ENCODE assay signal across 1 cellular context in the genomic region with DNA sequence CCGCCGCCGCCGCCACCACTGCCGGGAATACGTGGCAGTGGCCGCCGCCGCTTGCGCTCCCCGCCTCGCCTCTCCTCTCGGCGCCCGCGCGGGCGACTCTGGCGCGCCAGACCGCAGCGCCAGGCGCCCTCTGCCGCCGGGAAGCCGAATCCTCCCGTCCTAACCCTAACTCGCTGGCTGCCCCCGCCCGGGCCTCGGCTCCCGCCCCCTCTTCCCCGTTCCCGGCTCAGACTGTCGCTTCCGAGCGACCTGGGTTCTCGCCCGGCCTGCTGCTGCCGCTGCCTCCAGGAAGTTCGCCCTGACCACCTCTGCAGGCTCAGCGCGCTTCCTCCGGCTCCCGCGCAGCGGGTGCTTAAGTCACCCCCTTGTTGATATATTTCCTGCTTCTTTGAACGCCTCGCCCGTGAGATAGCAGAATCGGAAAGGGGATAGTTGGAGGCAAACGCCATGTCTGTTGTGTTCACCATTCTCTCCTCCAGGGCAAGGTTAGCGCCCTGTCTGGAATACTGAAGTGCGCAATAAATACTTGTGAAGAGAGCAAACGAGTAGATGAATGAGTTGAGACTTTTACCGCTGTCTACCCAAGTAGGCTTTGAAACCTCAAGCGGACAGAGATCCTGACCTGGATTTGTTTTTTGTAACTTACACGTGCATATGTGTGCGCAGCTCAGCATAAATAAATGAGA.
TF ChIP-seq lines count a peak whose summit lies in the region.

A gene with protein sequence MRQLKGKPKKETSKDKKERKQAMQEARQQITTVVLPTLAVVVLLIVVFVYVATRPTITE (minus strand): TSS at position 100 of the 686 bp plus-strand sequence. CDS start 64,202 bp downstream, outside the sequence.

TF ChIP-seq in HepG2, 621 proteins besides CTCF, POLR2A, EP300 and RAD21 (continues in another document):
- TF ChIP-seq, protein P1, sequence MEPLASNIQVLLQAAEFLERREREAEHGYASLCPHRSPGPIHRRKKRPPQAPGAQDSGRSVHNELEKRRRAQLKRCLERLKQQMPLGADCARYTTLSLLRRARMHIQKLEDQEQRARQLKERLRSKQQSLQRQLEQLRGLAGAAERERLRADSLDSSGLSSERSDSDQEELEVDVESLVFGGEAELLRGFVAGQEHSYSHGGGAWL (CRISPR knock-in tag; IDR thresholded peaks at IDR 0.05) = 0 out of 2 replicates have a peak, but pooled peaks have one; percentile 12
- peak; percentile 60; the same call in 1 of the 2 replicates for TF ChIP-seq CBX5 (CRISPR knock-in tag; IDR thresholded peaks at IDR 0.05; ENCODE audit: borderline replicate concordance)
- TF ChIP-seq, protein P2, sequence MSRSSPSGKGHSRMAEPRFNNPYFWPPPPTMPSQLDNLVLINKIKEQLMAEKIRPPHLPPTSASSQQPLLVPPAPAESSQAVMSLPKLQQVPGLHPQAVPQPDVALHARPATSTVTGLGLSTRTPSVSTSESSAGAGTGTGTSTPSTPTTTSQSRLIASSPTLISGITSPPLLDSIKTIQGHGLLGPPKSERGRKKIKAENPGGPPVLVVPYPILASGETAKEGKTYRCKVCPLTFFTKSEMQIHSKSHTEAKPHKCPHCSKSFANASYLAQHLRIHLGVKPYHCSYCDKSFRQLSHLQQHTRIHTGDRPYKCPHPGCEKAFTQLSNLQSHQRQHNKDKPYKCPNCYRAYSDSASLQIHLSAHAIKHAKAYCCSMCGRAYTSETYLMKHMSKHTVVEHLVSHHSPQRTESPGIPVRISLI (CRISPR knock-in tag; IDR thresholded peaks at IDR 0.05; ENCODE audit: borderline replicate concordance) = peak; percentile 43; the same call in 1 of the 2 replicates
- TF ChIP-seq TCF7L2 (IDR thresholded peaks at IDR 0.05; ENCODE audit: low read depth, low read length) = no peak
- peak; percentile 84 for TF ChIP-seq ZNF501 (CRISPR knock-in tag; IDR thresholded peaks at IDR 0.05)
- peak; percentile 41; the same call in 1 of the 3 replicates for TF ChIP-seq MXI1 (IDR thresholded peaks at IDR 0.05; ENCODE audit: borderline replicate concordance, low read depth, low read length)
- 0 out of 2 replicates have a peak, but pooled peaks have one; percentile 33 for TF ChIP-seq TOE1 (CRISPR knock-in tag; IDR thresholded peaks at IDR 0.05)
- TF ChIP-seq IKZF4 (CRISPR knock-in tag; IDR thresholded peaks at IDR 0.05; ENCODE audit: borderline replicate concordance, low read depth, not compliant biosample characterization) = no peak
- TF ChIP-seq, protein P3, sequence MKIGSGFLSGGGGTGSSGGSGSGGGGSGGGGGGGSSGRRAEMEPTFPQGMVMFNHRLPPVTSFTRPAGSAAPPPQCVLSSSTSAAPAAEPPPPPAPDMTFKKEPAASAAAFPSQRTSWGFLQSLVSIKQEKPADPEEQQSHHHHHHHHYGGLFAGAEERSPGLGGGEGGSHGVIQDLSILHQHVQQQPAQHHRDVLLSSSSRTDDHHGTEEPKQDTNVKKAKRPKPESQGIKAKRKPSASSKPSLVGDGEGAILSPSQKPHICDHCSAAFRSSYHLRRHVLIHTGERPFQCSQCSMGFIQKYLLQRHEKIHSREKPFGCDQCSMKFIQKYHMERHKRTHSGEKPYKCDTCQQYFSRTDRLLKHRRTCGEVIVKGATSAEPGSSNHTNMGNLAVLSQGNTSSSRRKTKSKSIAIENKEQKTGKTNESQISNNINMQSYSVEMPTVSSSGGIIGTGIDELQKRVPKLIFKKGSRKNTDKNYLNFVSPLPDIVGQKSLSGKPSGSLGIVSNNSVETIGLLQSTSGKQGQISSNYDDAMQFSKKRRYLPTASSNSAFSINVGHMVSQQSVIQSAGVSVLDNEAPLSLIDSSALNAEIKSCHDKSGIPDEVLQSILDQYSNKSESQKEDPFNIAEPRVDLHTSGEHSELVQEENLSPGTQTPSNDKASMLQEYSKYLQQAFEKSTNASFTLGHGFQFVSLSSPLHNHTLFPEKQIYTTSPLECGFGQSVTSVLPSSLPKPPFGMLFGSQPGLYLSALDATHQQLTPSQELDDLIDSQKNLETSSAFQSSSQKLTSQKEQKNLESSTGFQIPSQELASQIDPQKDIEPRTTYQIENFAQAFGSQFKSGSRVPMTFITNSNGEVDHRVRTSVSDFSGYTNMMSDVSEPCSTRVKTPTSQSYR (CRISPR knock-in tag; IDR thresholded peaks at IDR 0.05; ENCODE audit: borderline replicate concordance) = peak; percentile 33; the same call in 1 of the 2 replicates
- no peak for TF ChIP-seq CAMTA2 (CRISPR knock-in tag; IDR thresholded peaks at IDR 0.05; ENCODE audit: borderline replicate concordance)
- peak; percentile 21; the same call in 1 of the 2 replicates for TF ChIP-seq FOXA3 (CRISPR knock-in tag; IDR thresholded peaks at IDR 0.05)
- 0 out of 2 replicates have a peak, but pooled peaks have one; percentile 56 for TF ChIP-seq ZNF670 (CRISPR knock-in tag; IDR thresholded peaks at IDR 0.05; ENCODE audit: borderline replicate concordance)
- TF ChIP-seq, protein P4, sequence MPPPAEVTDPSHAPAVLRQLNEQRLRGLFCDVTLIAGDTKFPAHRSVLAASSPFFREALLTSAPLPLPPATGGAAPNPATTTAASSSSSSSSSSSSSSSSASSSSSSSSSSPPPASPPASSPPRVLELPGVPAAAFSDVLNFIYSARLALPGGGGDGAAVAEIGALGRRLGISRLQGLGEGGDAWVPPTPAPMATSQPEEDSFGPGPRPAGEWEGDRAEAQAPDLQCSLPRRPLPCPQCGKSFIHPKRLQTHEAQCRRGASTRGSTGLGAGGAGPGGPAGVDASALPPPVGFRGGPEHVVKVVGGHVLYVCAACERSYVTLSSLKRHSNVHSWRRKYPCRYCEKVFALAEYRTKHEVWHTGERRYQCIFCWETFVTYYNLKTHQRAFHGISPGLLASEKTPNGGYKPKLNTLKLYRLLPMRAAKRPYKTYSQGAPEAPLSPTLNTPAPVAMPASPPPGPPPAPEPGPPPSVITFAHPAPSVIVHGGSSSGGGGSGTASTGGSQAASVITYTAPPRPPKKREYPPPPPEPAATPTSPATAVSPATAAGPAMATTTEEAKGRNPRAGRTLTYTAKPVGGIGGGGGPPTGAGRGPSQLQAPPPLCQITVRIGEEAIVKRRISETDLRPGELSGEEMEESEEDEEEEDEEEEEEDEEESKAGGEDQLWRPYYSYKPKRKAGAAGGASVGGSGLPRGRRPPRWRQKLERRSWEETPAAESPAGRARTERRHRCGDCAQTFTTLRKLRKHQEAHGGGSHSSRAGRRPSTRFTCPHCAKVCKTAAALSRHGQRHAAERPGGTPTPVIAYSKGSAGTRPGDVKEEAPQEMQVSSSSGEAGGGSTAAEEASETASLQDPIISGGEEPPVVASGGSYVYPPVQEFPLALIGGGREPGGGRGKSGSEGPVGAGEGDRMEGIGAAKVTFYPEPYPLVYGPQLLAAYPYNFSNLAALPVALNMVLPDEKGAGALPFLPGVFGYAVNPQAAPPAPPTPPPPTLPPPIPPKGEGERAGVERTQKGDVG (CRISPR knock-in tag; IDR thresholded peaks at IDR 0.05; ENCODE audit: borderline replicate concordance) = peak; percentile 28; the same call in 1 of the 2 replicates
- TF ChIP-seq ZNF564 (CRISPR knock-in tag; IDR thresholded peaks at IDR 0.05) = peak; percentile 57; the same call in 1 of the 2 replicates
- TF ChIP-seq SAFB2 (CRISPR knock-in tag; IDR thresholded peaks at IDR 0.05; ENCODE audit: borderline replicate concordance, low read depth) = no peak
- TF ChIP-seq PHF8 (CRISPR knock-in tag; IDR thresholded peaks at IDR 0.05) = peak; percentile 65
- peak; percentile 34; the same call in 1 of the 2 replicates for TF ChIP-seq NCOA2 (CRISPR knock-in tag; IDR thresholded peaks at IDR 0.05)
- peak in 1 of 2 experiments; percentile 62; a peak in 1 of 4 replicates for TF ChIP-seq KLF16 (CRISPR knock-in tag; IDR thresholded peaks at IDR 0.05)
- TF ChIP-seq PPARG (CRISPR knock-in tag; conservative IDR thresholded peaks at IDR 0.05) = 0 out of 2 replicates have a peak, but pooled peaks have one; percentile 47
- TF ChIP-seq ERF (CRISPR knock-in tag; IDR thresholded peaks at IDR 0.05) = peak; percentile 44; the same call in 1 of the 2 replicates
- TF ChIP-seq ZNF34 (CRISPR knock-in tag; IDR thresholded peaks at IDR 0.05; ENCODE audit: borderline replicate concordance) = 0 out of 2 replicates have a peak, but pooled peaks have one; percentile 63
- TF ChIP-seq ZNF747 (CRISPR knock-in tag; IDR thresholded peaks at IDR 0.05; ENCODE audit: borderline replicate concordance) = peak; percentile 32; the same call in 1 of the 2 replicates
- TF ChIP-seq CBX1 (IDR thresholded peaks at IDR 0.05; ENCODE audit: low read depth) = peak; percentile 82
- TF ChIP-seq HOXA5 (CRISPR knock-in tag; IDR thresholded peaks at IDR 0.05) = peak; percentile 15; the same call in 1 of the 2 replicates
- peak; percentile 70 for TF ChIP-seq ELF3 (CRISPR knock-in tag; IDR thresholded peaks at IDR 0.05)
- no peak for TF ChIP-seq NR2F6 (IDR thresholded peaks at IDR 0.05)
- TF ChIP-seq NR2F6 (CRISPR knock-in tag; IDR thresholded peaks at IDR 0.05) = peak; percentile 53; the same call in 1 of the 2 replicates
- TF ChIP-seq, protein P5, sequence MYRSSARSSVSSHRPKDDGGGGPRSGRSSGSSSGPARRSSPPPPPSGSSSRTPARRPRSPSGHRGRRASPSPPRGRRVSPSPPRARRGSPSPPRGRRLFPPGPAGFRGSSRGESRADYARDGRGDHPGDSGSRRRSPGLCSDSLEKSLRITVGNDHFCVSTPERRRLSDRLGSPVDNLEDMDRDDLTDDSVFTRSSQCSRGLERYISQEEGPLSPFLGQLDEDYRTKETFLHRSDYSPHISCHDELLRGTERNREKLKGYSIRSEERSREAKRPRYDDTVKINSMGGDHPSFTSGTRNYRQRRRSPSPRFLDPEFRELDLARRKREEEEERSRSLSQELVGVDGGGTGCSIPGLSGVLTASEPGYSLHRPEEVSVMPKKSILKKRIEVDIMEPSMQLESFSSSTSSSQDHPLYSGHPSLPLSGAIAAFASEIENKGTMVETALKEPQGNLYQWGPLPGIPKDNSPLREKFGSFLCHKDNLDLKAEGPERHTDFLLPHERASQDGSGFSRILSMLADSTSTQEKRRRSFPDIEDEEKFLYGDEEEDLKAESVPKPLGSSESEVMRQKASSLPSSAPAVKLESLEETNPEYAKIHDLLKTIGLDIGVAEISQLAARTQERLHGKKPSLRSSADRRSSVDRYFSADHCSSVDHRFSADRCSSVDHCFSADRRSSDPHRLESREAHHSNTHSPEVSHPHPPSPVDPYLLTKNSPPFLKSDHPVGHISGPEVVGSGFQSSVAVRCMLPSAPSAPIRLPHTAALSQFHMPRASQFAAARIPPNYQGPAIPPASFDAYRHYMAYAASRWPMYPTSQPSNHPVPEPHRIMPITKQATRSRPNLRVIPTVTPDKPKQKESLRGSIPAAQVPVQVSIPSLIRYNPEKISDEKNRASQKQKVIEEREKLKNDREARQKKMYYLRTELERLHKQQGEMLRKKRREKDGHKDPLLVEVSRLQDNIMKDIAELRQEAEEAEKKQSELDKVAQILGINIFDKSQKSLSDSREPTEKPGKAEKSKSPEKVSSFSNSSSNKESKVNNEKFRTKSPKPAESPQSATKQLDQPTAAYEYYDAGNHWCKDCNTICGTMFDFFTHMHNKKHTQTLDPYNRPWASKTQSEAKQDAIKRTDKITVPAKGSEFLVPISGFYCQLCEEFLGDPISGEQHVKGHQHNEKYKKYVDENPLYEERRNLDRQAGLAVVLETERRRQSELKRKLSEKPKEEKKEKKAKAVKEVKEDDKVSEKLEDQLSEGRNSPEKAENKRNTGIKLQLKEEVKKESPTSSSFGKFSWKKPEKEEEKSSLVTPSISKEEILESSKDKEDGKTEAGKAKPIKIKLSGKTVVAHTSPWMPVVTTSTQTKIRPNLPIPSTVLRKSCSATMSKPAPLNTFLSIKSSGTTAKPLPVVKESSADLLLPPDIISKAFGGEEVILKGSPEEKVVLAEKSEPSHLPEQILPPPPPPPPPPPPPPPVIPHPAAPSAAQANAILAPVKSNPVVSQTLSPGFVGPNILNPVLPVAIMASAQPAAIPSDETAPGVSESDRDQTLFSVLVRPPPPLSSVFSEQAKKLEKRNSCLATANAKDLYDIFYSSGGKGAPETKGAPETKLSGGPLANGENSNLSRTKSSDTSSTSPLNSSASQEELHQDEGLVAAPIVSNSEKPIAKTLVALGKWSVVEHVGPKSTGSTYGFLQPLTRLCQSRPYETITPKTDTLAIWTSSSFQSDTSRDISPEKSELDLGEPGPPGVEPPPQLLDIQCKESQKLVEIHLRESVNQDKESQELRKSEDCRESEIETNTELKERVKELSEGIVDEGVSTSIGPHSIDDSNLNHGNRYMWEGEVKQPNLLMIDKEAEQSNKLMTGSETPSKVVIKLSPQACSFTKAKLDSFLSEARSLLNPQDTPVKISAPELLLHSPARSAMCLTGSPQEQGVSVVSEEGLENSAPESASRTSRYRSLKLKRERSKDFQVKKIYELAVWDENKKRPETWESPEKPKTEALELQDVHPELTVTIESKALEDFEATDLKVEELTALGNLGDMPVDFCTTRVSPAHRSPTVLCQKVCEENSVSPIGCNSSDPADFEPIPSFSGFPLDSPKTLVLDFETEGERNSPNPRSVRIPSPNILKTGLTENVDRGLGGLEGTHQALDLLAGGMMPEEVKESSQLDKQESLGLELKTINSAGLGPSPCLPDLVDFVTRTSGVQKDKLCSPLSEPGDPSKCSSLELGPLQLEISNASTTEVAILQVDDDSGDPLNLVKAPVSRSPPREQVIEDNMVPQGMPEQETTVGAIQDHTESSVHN (CRISPR knock-in tag; IDR thresholded peaks at IDR 0.05) = 0 out of 2 replicates have a peak, but pooled peaks have one; percentile 44
- TF ChIP-seq, protein P6, sequence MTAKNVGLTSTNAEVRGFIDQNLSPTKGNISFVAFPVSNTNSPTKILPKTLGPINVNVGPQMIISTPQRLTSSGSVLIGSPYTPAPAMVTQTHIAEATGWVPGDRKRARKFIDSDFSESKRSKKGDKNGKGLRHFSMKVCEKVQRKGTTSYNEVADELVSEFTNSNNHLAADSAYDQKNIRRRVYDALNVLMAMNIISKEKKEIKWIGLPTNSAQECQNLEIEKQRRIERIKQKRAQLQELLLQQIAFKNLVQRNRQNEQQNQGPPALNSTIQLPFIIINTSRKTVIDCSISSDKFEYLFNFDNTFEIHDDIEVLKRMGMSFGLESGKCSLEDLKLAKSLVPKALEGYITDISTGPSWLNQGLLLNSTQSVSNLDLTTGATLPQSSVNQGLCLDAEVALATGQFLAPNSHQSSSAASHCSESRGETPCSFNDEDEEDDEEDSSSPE (CRISPR knock-in tag; IDR thresholded peaks at IDR 0.05) = peak; percentile 68; the same call in 1 of the 2 replicates
- TF ChIP-seq ZNF232 (CRISPR knock-in tag; IDR thresholded peaks at IDR 0.05; ENCODE audit: borderline replicate concordance) = 0 out of 2 replicates have a peak, but pooled peaks have one; percentile 30
- 0 out of 2 replicates have a peak, but pooled peaks have one; percentile 27 for TF ChIP-seq ZBTB38 (CRISPR knock-in tag; IDR thresholded peaks at IDR 0.05)
- TF ChIP-seq GABPB1 (CRISPR knock-in tag; IDR thresholded peaks at IDR 0.05) = peak; percentile 73
- TF ChIP-seq, protein P7, sequence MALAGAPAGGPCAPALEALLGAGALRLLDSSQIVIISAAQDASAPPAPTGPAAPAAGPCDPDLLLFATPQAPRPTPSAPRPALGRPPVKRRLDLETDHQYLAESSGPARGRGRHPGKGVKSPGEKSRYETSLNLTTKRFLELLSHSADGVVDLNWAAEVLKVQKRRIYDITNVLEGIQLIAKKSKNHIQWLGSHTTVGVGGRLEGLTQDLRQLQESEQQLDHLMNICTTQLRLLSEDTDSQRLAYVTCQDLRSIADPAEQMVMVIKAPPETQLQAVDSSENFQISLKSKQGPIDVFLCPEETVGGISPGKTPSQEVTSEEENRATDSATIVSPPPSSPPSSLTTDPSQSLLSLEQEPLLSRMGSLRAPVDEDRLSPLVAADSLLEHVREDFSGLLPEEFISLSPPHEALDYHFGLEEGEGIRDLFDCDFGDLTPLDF (CRISPR knock-in tag; IDR thresholded peaks at IDR 0.05) = peak; percentile 60; the same call in 1 of the 2 replicates
- peak; percentile 93 for TF ChIP-seq KDM2A (CRISPR knock-in tag; IDR thresholded peaks at IDR 0.05; ENCODE audit: borderline replicate concordance, low read depth)
- TF ChIP-seq RXRB (CRISPR knock-in tag; IDR thresholded peaks at IDR 0.05; ENCODE audit: borderline replicate concordance) = peak; percentile 63
